Comparison of ENCODE assay signal across 16 cellular contexts in genomic region chr2:133937669-133938068, GRCh38.
DNase-seq lines count a peak whose midpoint lies in the region; ATAC-seq and TF ChIP-seq lines count a peak whose summit lies in the region.
"Had no signal": no experiment of that assay in that cellular context is flagged by ENCODE, and none has a peak within 500 bp of the region (broad histone marks: within the 10 kb centered on the region; RNA-seq: fewer than 3 reads in every experiment).

No MANE protein-coding gene starts in this region.

- intact Hi-C loops in CD4-positive, alpha-beta T cell (cut with DNase I, micrococcal nuclease), result no loop called here

- H3K4me3 Mint-ChIP-seq in neural progenitor cell, result no peak overlapping the region
- H3K4me3 Mint-ChIP-seq in CD4-positive, alpha-beta T cell, result no peak overlapping the region

- no peaks in the 10 kb centered on the region for H3K36me3 ChIP-seq in brain microvascular endothelial cell (replicated peaks)
- no peaks in the 10 kb centered on the region for H3K36me3 ChIP-seq in neural progenitor cell
- H3K36me3 ChIP-seq: BLaER1, SJCRH30 had no signal

- POLR2A ChIA-PET in CD4-positive, alpha-beta T cell (lab: Charles Lee), result no interaction called here

- ATAC-seq in CD4-positive, alpha-beta T cell (ENCODE audit: poor library complexity), result no peak
- ATAC-seq: PC-3 had no signal

- H3K27me3 ChIP-seq in brain microvascular endothelial cell (replicated peaks) (no peaks in the 10 kb centered on the region), neural progenitor cell (no peaks in the 10 kb centered on the region)
- H3K27me3 ChIP-seq in CD4-positive, alpha-beta T cell (ENCODE audit: control insufficient read depth, insufficient read depth, low read length), result no peaks in the 10 kb centered on the region
- H3K27me3 ChIP-seq: BLaER1, SJCRH30 had no signal

- CTCF ChIA-PET in CD4-positive, alpha-beta T cell (lab: Charles Lee), result no interaction called here

- peaks cover 4% of the 10 kb centered on the region for H3K4me1 Mint-ChIP-seq in neural progenitor cell
- no peaks in the 10 kb centered on the region for H3K4me1 Mint-ChIP-seq in CD4-positive, alpha-beta T cell (ENCODE audit: low read depth)

- in situ Hi-C loops in brain microvascular endothelial cell (cut with HindIII; ENCODE audit: low pct_ligation_motif_present, low sequenced_read_pairs), result no loop called here

- H3K27ac Mint-ChIP-seq in neural progenitor cell, result no peak overlapping the region
- H3K27ac Mint-ChIP-seq in CD4-positive, alpha-beta T cell, result no peak overlapping the region

- H3K27ac ChIP-seq in brain microvascular endothelial cell (no peak overlapping the region), neural progenitor cell (no peak overlapping the region)
- no peak overlapping the region for H3K27ac ChIP-seq in CD4-positive, alpha-beta T cell (ENCODE audit: low read depth, low read length)
- H3K27ac ChIP-seq: BLaER1, SJCRH30 had no signal

- no peaks in the 10 kb centered on the region for H3K9me3 ChIP-seq in neural progenitor cell (ENCODE audit: low read depth)
- no peaks in the 10 kb centered on the region for H3K9me3 ChIP-seq in CD4-positive, alpha-beta T cell (ENCODE audit: control insufficient read depth, low read length)
- H3K9me3 ChIP-seq: BLaER1, SJCRH30 had no signal

- no peaks in the 10 kb centered on the region for H3F3A ChIP-seq in neural progenitor cell (ENCODE audit: low read depth)

- no peak overlapping the region for H3K4me2 ChIP-seq in neural progenitor cell
- H3K4me2 ChIP-seq: BLaER1 had no signal

- H3K36me3 Mint-ChIP-seq in neural progenitor cell, result no peaks in the 10 kb centered on the region
- H3K36me3 Mint-ChIP-seq in CD4-positive, alpha-beta T cell (ENCODE audit: low read depth), result no peaks in the 10 kb centered on the region

- H4K20me1 ChIP-seq in neural progenitor cell (ENCODE audit: low read depth), result no peaks in the 10 kb centered on the region
- H4K20me1 ChIP-seq: BLaER1 had no signal

- DNase-seq in Daoy (ENCODE audit: low read depth) (peak; percentile 25), M059J (ENCODE audit: low read depth) (peak; percentile 68), brain microvascular endothelial cell (peak; percentile 1), neural progenitor cell (ENCODE audit: low spot score) (no peak), NCI-H2029 treated with DMSO at 0.1 percent for 48 hours (lab: John Stamatoyannopoulos, UW) (no peak), GM19240 (ENCODE audit: insufficient read length, low spot score) (no peak)
- DNase-seq in CD4-positive, alpha-beta T cell, result no peak
- DNase-seq: DND-41, Karpas-422, NCI-H1105 treated with DMSO at 0.1 percent for 48 hours, NCI-H1694 treated with DMSO at 0.1 percent for 48 hours, NCI-H446 treated with DMSO at 0.1 percent for 48 hours, NCI-H748 treated with DMSO at 0.1 percent for 48 hours, PC-3, SJCRH30 had no signal

- no peaks in the 10 kb centered on the region for H3K9me3 Mint-ChIP-seq in neural progenitor cell
- no peaks in the 10 kb centered on the region for H3K9me3 Mint-ChIP-seq in CD4-positive, alpha-beta T cell

- no peak overlapping the region for H3K4me3 ChIP-seq in brain microvascular endothelial cell (ENCODE audit: low read depth, low read length)
- H3K4me3 ChIP-seq in neural progenitor cell, result no peak overlapping the region
- H3K4me3 ChIP-seq: BLaER1, SJCRH30 had no signal

- H3K79me2 ChIP-seq in neural progenitor cell (ENCODE audit: low read depth), result no peaks in the 10 kb centered on the region

- no peak for TF ChIP-seq CTCF in brain microvascular endothelial cell (IDR thresholded peaks at IDR 0.05; ENCODE audit: low read depth, low read length, missing control alignments)
- TF ChIP-seq CTCF in neural progenitor cell (IDR thresholded peaks at IDR 0.05), result no peak
- no peak for TF ChIP-seq CTCF in CD4-positive, alpha-beta T cell (IDR thresholded peaks at IDR 0.05)

- peaks cover 2% of the 10 kb centered on the region for H3K27me3 Mint-ChIP-seq in neural progenitor cell (ENCODE audit: insufficient read depth, low read depth)
- peaks cover 40% of the 10 kb centered on the region for H3K27me3 Mint-ChIP-seq in CD4-positive, alpha-beta T cell

- H3K9ac ChIP-seq in neural progenitor cell, result no peak overlapping the region
- H3K9ac ChIP-seq: BLaER1 had no signal

- peaks cover 12% of the 10 kb centered on the region for H3K4me1 ChIP-seq in neural progenitor cell
- H3K4me1 ChIP-seq: BLaER1, SJCRH30 had no signal

- peak overlapping the region; percentile 38 for H2AFZ ChIP-seq in neural progenitor cell (replicated peaks)

Comparison
In these comparisons a context has a peak if more than half of its experiments do, and no peak if none do; other contexts are left out.
1. DNase-seq: peak in Daoy (single experiment), M059J (single experiment) and brain microvascular endothelial cell (single experiment); none in neural progenitor cell (single experiment), CD4-positive, alpha-beta T cell (0 of 10), NCI-H2029 treated with DMSO at 0.1 percent for 48 hours (single experiment) and GM19240 (single experiment).